Comparison of ENCODE assay signal across 8 cellular contexts in the genomic region with DNA sequence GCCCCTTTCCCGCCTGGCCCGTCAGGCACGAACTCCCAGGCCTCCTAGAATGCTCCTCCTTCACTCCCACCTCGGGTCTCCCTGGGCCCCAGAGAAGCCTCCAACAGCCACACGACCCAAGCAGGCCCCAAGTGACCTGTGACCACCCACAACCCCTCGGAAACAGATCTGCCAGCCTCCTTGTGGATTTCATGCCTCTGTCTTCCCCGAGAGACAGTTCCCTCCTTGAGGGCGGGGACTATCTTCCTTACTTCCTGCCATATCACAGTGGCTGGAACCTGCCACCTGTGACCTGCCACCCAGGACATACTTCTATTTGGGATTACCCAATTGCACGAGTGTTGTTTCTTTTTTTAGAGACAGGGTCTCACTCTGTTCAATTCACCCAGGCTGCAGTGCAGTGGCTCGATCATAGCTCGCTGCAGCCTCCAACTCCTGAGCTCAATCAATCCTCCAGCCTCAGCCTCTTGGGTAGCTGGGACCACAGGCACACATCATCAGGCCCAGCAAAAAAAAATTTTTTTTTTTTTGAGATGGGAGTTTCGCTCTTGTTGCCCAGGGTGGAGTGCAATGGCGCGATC. TPM values are rescaled to one million over a fixed set of nuclear protein-coding genes. Genes with fewer than 3 reads are reported as not detected.
DNase-seq lines count a peak whose midpoint lies in the region; ATAC-seq and TF ChIP-seq lines count a peak whose summit lies in the region.

No MANE protein-coding gene starts in this region.

- TF ChIP-seq POLR2A in esophagus squamous epithelium (IDR thresholded peaks at IDR 0.05) (no peak), stomach (IDR thresholded peaks at IDR 0.05) (no peak)

- H3K79me2 ChIP-seq in OCI-LY7 (ENCODE audit: insufficient read depth, low read depth, low read length): peaks cover 8% of the 10 kb centered on the region; the same call in 1 of the 2 replicates

- TF ChIP-seq EP300 in stomach (IDR thresholded peaks at IDR 0.05): no peak

- CTCF ChIA-PET in OCI-LY7 (lab: Charles Lee; ENCODE audit: unreplicated experiment): no interaction called here

- H3K4me3 Mint-ChIP-seq in T-helper 1 cell treated with Interleukin-12 subunit alpha and Interleukin-12 subunit beta and Interleukin-4 antibody, amounts not matched to agents 30 μg/mL and 1 μg/mL, for 36 hours: peak overlapping the region; percentile 83

- no peaks in the 10 kb centered on the region for H3K9me3 Mint-ChIP-seq in T-helper 1 cell treated with Interleukin-12 subunit alpha and Interleukin-12 subunit beta and Interleukin-4 antibody, amounts not matched to agents 30 μg/mL and 1 μg/mL, for 36 hours

- H3K4me2 ChIP-seq in OCI-LY7 (ENCODE audit: low read length): peak overlapping the region; percentile 87

- no peak for ATAC-seq in HG02870 (IDR thresholded peaks at IDR 0.05; ENCODE audit: unreplicated experiment)

- TF ChIP-seq CTCF in OCI-LY7 (conservative IDR thresholded peaks at IDR 0.05; ENCODE audit: low read length): no peak
- no peak for TF ChIP-seq CTCF in esophagus squamous epithelium (IDR thresholded peaks at IDR 0.05)
- TF ChIP-seq CTCF in stomach (IDR thresholded peaks at IDR 0.05): no peak

- H3K36me3 ChIP-seq in OCI-LY7 (ENCODE audit: insufficient read depth, low read length) (peaks cover 8% of the 10 kb centered on the region; the same call in 1 of the 2 replicates), esophagus squamous epithelium (peaks cover 11 to 38% (median 14%) of the 10 kb centered on the region in 3 donors), stomach (peaks cover 15 to 31% (median 23%) of the 10 kb centered on the region in 4 donors)

- H3K4me3 ChIP-seq in OCI-LY7 (ENCODE audit: low read depth, low read length, poor library complexity, severe bottlenecking) (peak overlapping the region; percentile 83), esophagus squamous epithelium (peak overlapping the region in 3 of 4 donors; percentile 48 to 73 (median 52)), stomach (peak overlapping the region in 3 of 4 donors; percentile 39 to 51 (median 49))

- POLR2A ChIA-PET in OCI-LY7 (lab: Charles Lee): interaction anchor here (0.5 to 2.0 kb wide), 5 partner anchors 9 to 259 kb away, joined by 3 to 6 read pairs (median 5); no protein-coding TSS in a partner anchor

- H3K27ac ChIP-seq in OCI-LY7 (ENCODE audit: low read depth, low read length, poor library complexity, severe bottlenecking) (peak overlapping the region; percentile 70), esophagus squamous epithelium (peak overlapping the region; percentile 87 to 94 (median 92)), stomach (peak overlapping the region; percentile 86 to 91 (median 90))

- DNase-seq in T-helper 1 cell (no peak), OCI-LY7 (ENCODE audit: low spot score) (peak; percentile 32), esophagus squamous epithelium (lab: John Stamatoyannopoulos, UW) (no peak), stomach (no peak), SKM-1 treated with dmso at 0.1 percent for 144 hours (lab: John Stamatoyannopoulos, UW; ENCODE audit: unreplicated experiment) (no peak), SK-N-DZ (ENCODE audit: low spot score) (no peak)

- peaks cover 15% of the 10 kb centered on the region for H3K4me1 ChIP-seq in OCI-LY7 (ENCODE audit: insufficient read depth, low read length, poor library complexity, severe bottlenecking)
- peaks cover 24 to 62% (median 26%) of the 10 kb centered on the region in 3 donors for H3K4me1 ChIP-seq in esophagus squamous epithelium
- peaks cover 30 to 80% (median 56%) of the 10 kb centered on the region in 4 donors for H3K4me1 ChIP-seq in stomach

- WGBS in esophagus squamous epithelium, 2 donors: 53 to 56% methylated on average over 12 of the region's 14 CpGs
- 65 to 71% (median 70%) methylated on average over 13 to 14 of the region's 14 CpGs for WGBS in stomach, 5 donors

- H3K27me3 Mint-ChIP-seq in T-helper 1 cell treated with Interleukin-12 subunit alpha and Interleukin-12 subunit beta and Interleukin-4 antibody, amounts not matched to agents 30 μg/mL and 1 μg/mL, for 36 hours (ENCODE audit: low read depth): no peaks in the 10 kb centered on the region

- intact Hi-C loops in OCI-LY7 (cut with micrococcal nuclease; ENCODE audit: unreplicated experiment) (loop anchor here (1.0 to 5.0 kb wide), 3 partner anchors 27 to 65 kb away; no protein-coding TSS in a partner anchor), esophagus squamous epithelium (cut with DNase I) (loop anchor here (10.0 kb wide), 1 partner anchor 47 kb away; no protein-coding TSS in a partner anchor), stomach (cut with DNase I; ENCODE audit: low total_unique reads) (no loop called here)

- H4K20me1 ChIP-seq in OCI-LY7 (ENCODE audit: insufficient read depth, low read length): no peaks in the 10 kb centered on the region

- H3K9me2 ChIP-seq in OCI-LY7 (ENCODE audit: insufficient read depth, low read length): no peaks in the 10 kb centered on the region

- H3K27me3 ChIP-seq in esophagus squamous epithelium (no peaks in the 10 kb centered on the region), stomach (no peaks in the 10 kb centered on the region)

- H3K9me3 ChIP-seq in OCI-LY7 (ENCODE audit: low read length) (no peaks in the 10 kb centered on the region), esophagus squamous epithelium (no peaks in the 10 kb centered on the region), stomach (no peaks in the 10 kb centered on the region)

- peaks cover 21% of the 10 kb centered on the region for H3K4me1 Mint-ChIP-seq in T-helper 1 cell treated with Interleukin-12 subunit alpha and Interleukin-12 subunit beta and Interleukin-4 antibody, amounts not matched to agents 30 μg/mL and 1 μg/mL, for 36 hours (ENCODE audit: low read depth)

- H3K27ac Mint-ChIP-seq in T-helper 1 cell treated with Interleukin-12 subunit alpha and Interleukin-12 subunit beta and Interleukin-4 antibody, amounts not matched to agents 30 μg/mL and 1 μg/mL, for 36 hours: peak overlapping the region; percentile 97

- H3K36me3 Mint-ChIP-seq in T-helper 1 cell treated with Interleukin-12 subunit alpha and Interleukin-12 subunit beta and Interleukin-4 antibody, amounts not matched to agents 30 μg/mL and 1 μg/mL, for 36 hours (ENCODE audit: low read depth): peaks cover 10% of the 10 kb centered on the region

- no TSS peak for BruUV-seq in OCI-LY7 (replicated peaks; lab: Mats Ljungman, UMichigan)

- H2AFZ ChIP-seq in OCI-LY7 (ENCODE audit: low read length): peak overlapping the region; percentile 82

RNA-seq across cellular contexts. Expression of a gene that starts 25.9 kb away (rescaled TPM):
- 12.2 and 21.2 TPM in 2 replicates for total RNA-seq in OCI-LY7 (2014; rRNA removed; shearing (Covaris generic))
- total RNA-seq in OCI-LY7 (2022): 64.2 and 70.4 TPM in 2 replicates
- total RNA-seq in esophagus squamous epithelium: 10 to 100 TPM; 17.9 to 75.5 (median 48.4) TPM
- 100 to 1,000 TPM in 3 of 5 donors, 10 to 100 TPM in 2; 72.5 to 463 (median 108) TPM for total RNA-seq in stomach
- 10 to 100 TPM in 2 of 3 donors, 1 to 10 TPM in 1; 8.5 to 29.4 (median 11.2) TPM for polyA plus RNA-seq in stomach
- 9.9 and 18.7 TPM in 2 replicates for polyA plus RNA-seq in SK-N-DZ (2014; cell fraction: cytosol; rRNA removed)
- polyA plus RNA-seq in SK-N-DZ (2014; cell fraction: nucleus; rRNA removed): 14.0 and 23.4 TPM in 2 replicates
